Comparison of ENCODE assay signal across 16 cellular contexts in the genomic region with DNA sequence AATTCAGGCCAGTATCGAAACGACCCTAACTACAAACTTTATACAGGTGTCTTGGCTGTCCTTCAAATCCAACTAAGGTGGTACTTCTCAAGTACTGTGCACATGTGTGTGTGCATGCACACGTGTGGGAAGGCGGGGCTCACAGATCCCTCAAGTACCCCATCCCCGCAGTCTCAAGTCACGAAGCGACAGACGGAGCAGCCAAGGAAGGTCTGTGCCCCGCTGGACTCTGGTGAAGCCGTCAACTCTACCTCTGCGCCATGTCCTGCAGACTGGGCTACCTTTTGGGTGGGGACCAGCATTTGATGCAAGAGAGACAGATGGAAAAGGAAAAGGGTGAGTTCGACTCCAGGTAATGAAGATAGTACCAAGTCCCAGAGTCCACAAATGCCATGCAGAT.
"Had no signal": no experiment of that assay in that cellular context is flagged by ENCODE, and none has a peak within 500 bp of the region (broad histone marks: within the 10 kb centered on the region; RNA-seq: fewer than 3 reads in every experiment).

No MANE protein-coding gene starts in this region.

- H3K4me3 ChIP-seq: cardiac muscle cell, upper lobe of right lung had no signal

- H3K27ac ChIP-seq: cardiac muscle cell, upper lobe of right lung had no signal

- H3K9me3 Mint-ChIP-seq: activated CD4-positive, alpha-beta memory T cell treated with anti-CD3 and anti-CD28 coated beads for 36 hours had no signal

- DNase-seq: activated CD4-positive, alpha-beta memory T cell treated with anti-CD3 and anti-CD28 coated beads for 36 hours; activated CD4-positive, alpha-beta T cell treated with anti-CD3 and anti-CD28 coated beads for 1 hour; activated CD8-positive, alpha-beta memory T cell treated with anti-CD3 and anti-CD28 coated beads, Interleukin-2, amount 50 U/mL, for 4 hours; activated naive CD4-positive, alpha-beta T cell; effector CD4-positive, alpha-beta T cell; left ventricle myocardium superior; occipital lobe; small intestine; stimulated activated naive CD4-positive, alpha-beta T cell; T-helper 9 cell; upper lobe of right lung had no signal

- H3K36me3 Mint-ChIP-seq: activated CD4-positive, alpha-beta memory T cell treated with anti-CD3 and anti-CD28 coated beads for 36 hours had no signal

- H3K4me3 Mint-ChIP-seq: activated CD4-positive, alpha-beta memory T cell treated with anti-CD3 and anti-CD28 coated beads for 36 hours had no signal

- H3K27me3 ChIP-seq: cardiac muscle cell, upper lobe of right lung had no signal

- FAIRE-seq: colon, keratinocyte, small intestine had no signal

- ATAC-seq: left ventricle myocardium superior, right cardiac atrium had no signal

- H3K27ac Mint-ChIP-seq: activated CD4-positive, alpha-beta memory T cell treated with anti-CD3 and anti-CD28 coated beads for 36 hours; progenitor cell of endocrine pancreas had no signal

- H3K27me3 Mint-ChIP-seq: activated CD4-positive, alpha-beta memory T cell treated with anti-CD3 and anti-CD28 coated beads for 36 hours; progenitor cell of endocrine pancreas had no signal

- H3K9me3 ChIP-seq: upper lobe of right lung had no signal

- H3K36me3 ChIP-seq: cardiac muscle cell, upper lobe of right lung had no signal
